Comparison of ENCODE assay signal across 11 cellular contexts in the genomic region with DNA sequence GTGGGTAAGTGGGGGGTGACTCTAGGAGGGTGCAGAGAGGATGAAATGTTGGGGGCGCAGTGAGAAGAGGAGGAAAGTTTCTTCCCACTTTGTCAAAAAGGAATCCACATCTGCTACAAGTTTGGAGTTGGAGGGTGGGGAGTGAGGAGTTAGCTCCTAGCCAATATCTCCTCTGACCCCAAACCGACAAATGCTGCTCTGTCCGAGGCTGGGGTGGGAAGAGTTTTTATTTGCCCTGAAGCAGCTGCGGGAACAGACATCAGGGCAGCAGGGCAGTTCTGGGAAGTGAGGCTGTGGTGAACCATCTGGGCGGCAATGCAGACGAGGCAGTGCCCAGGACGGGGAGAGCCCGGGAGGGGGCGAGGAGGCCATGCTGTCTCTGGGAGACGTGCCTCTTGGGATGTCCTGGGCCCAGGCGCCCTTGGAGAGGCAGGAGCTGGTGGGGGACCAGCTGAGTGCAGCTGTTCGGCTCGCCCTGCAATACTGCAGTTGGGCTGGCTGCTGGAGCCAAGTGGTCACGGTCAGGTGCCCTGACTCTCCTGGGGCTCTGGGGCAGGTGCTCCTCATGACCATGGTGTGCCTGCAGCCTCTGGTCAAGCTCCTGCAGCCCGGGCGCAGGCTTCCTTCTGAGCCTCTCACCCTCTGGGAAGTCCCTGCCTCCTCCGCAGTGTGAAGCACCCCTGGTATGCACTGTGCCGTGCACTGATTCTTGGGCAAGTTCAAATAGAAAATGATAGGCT. TPM values are rescaled to one million over a fixed set of nuclear protein-coding genes. Genes with fewer than 3 reads are reported as not detected.
A peak's percentile ranks its signal among the peaks of the same experiment; 100 is the strongest.
DNase-seq lines count a peak whose midpoint lies in the region; ATAC-seq, FAIRE-seq and TF ChIP-seq lines count a peak whose summit lies in the region.
"Had no signal": no experiment of that assay in that cellular context is flagged by ENCODE, and none has a peak within 500 bp of the region (broad histone marks: within the 10 kb centered on the region; RNA-seq: fewer than 3 reads in every experiment).

No MANE protein-coding gene starts in this region.

- TF ChIP-seq CTCF in GM13977 (IDR thresholded peaks at IDR 0.05; ENCODE audit: extremely low read depth, insufficient read depth, missing control alignments), result no peak

- ATAC-seq in left cardiac atrium, result peak; percentile 35 to 55

- DNase-seq in GM12891 (ENCODE audit: insufficient read length, low spot score) (no peak), SHP77 treated with DMSO at 0.1 percent for 48 hours (lab: John Stamatoyannopoulos, UW) (peak; percentile 64), left cardiac atrium (no peak), SIG-M5 treated with dmso at 0.1 percent for 504 hours (lab: John Stamatoyannopoulos, UW; ENCODE audit: unreplicated experiment) (no peak), foreskin melanocyte (no peak), GM13977 (ENCODE audit: low spot score) (no peak), HuH-7.5 (ENCODE audit: low spot score) (no peak)
- DNase-seq: occipital lobe; stimulated activated naive CD4-positive, alpha-beta T cell treated with Interleukin-2 at 50 U/mL for 16 hours had no signal

- H3K9ac ChIP-seq in rectal smooth muscle tissue (ENCODE audit: low read length), result no peak overlapping the region

- H3K4me3 ChIP-seq in rectal smooth muscle tissue (ENCODE audit: low read length), result no peak overlapping the region

- H3K4me1 ChIP-seq in rectal smooth muscle tissue (ENCODE audit: control insufficient read depth, insufficient read depth, low read length), result no peaks in the 10 kb centered on the region

- intact Hi-C loops in left cardiac atrium (cut with DNase I), result no loop called here

- in situ Hi-C loops in GM13977 (cut with MboI; ENCODE audit: low pct_unique_long_range_greater_than_20kb, low sequenced_read_pairs, unreplicated experiment), result no loop called here

- TF ChIP-seq POLR2A in GM12891 (IDR thresholded peaks at IDR 0.05; ENCODE audit: low read depth, low read length), result no peak

- no peaks in the 10 kb centered on the region for H3K27me3 ChIP-seq in rectal smooth muscle tissue (ENCODE audit: control insufficient read depth, insufficient read depth, low read length)

- no peaks in the 10 kb centered on the region for H3K36me3 ChIP-seq in rectal smooth muscle tissue (ENCODE audit: control insufficient read depth, insufficient read depth, low read length)

- peak overlapping the region; percentile 8 for H3K27ac ChIP-seq in rectal smooth muscle tissue (ENCODE audit: low read depth, low read length)
- H3K27ac ChIP-seq: HL-60 had no signal

- FAIRE-seq in GM12891 (lab: Jason Lieb, UNC), result no peak

TF ChIP-seq in GM12891, 5 proteins besides CTCF, POLR2A, EP300 and RAD21:
- TF ChIP-seq PAX5 (IDR thresholded peaks at IDR 0.05; ENCODE audit: insufficient read depth, low read length, severe bottlenecking) (peak; percentile 38), POU2F2 (IDR thresholded peaks at IDR 0.05; ENCODE audit: low read depth, low read length) (no peak)

RNA-seq across cellular contexts. Expression of gene SOCS3, which starts 6.4 kb away (rescaled TPM):
- 2.0 TPM for polyA plus RNA-seq in GM12891 (2012; ENCODE audit: low read depth, missing spikeins)
- 10 to 100 TPM; 15.1 to 78.1 TPM for total RNA-seq in left cardiac atrium

RNA-seq across cellular contexts. Expression of gene PGS1, which starts 12.2 kb away (rescaled TPM):
- 18.5 TPM for polyA plus RNA-seq in GM12891 (2012; ENCODE audit: low read depth, missing spikeins)
- 10 to 100 TPM; 17.7 to 24.3 TPM for total RNA-seq in left cardiac atrium
